In the genomic region with DNA sequence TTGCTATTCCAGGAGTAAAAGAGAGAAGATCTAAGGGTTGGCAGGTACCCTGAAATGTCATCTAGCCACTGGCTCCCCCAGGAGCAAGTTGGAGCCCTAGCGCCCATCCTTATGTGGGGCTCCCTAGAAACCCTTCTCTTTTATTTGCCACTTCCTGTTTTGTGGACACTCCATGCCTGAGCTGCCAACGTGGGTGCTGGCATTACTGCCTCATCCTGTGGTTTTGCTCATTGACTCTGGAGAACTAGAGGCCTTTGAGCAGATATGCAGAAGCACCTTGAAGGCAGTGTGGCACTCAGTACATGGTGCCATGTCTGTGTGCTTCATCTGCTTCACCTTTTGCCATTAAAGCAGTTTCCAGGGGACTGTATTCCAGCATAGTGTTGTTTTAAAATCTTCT, we compare ENCODE assay signal across 9 cellular contexts. TPM values are rescaled to one million over a fixed set of nuclear protein-coding genes. Genes with fewer than 3 reads are reported as not detected.
A peak's percentile ranks its signal among the peaks of the same experiment; 100 is the strongest.
DNase-seq lines count a peak whose midpoint lies in the region; ATAC-seq and TF ChIP-seq lines count a peak whose summit lies in the region.
"Had no signal": no experiment of that assay in that cellular context is flagged by ENCODE, and none has a peak within 500 bp of the region (broad histone marks: within the 10 kb centered on the region; RNA-seq: fewer than 3 reads in every experiment).

No MANE protein-coding gene starts in this region.

- no peak for DNase-seq in AG04450 (ENCODE audit: low read depth, low spot score)
- DNase-seq in KBM-7, result peak; percentile 75
- DNase-seq in activated CD4-positive, alpha-beta T cell treated with anti-CD3 and anti-CD28 coated beads, Interleukin-2, amount 50 U/mL, for 48 hours, result peak; percentile 48 to 60
- DNase-seq in left lobe of liver (ENCODE audit: low spot score), result no peak
- DNase-seq in GM13976 (ENCODE audit: low spot score), result no peak
- DNase-seq in NCI-H345 treated with DMSO at 0.1 percent for 48 hours (lab: John Stamatoyannopoulos, UW; ENCODE audit: unreplicated experiment), result no peak
- DNase-seq in epidermal melanocyte (ENCODE audit: insufficient read length, low spot score), result no peak

- TF ChIP-seq CTCF in AG04450 (IDR thresholded peaks at IDR 0.05; ENCODE audit: low read depth, low read length), result no peak
- TF ChIP-seq CTCF in GM13976 (IDR thresholded peaks at IDR 0.05; ENCODE audit: borderline replicate concordance, control extremely low read depth, extremely low read depth, insufficient read depth, missing control alignments), result no peak

- no peaks in the 10 kb centered on the region for H3K9me3 ChIP-seq in AG04450 (ENCODE audit: control insufficient read depth, insufficient read depth, low read length)

- peak overlapping the region; percentile 58 for H3K27ac ChIP-seq in AG04450 (ENCODE audit: low read depth, low read length)
- H3K27ac ChIP-seq: SK-N-MC had no signal

- POLR2A ChIA-PET in AG04450 (lab: Yijun Ruan, JAX), result interaction anchor here (2.3 kb wide), 1 partner anchor 73 kb away, joined by 10 read pairs; the partner anchor contains the start of gene ARL8B

- peak; percentile 25 for ATAC-seq in left lobe of liver
- ATAC-seq in GM18867 (IDR thresholded peaks at IDR 0.05; ENCODE audit: unreplicated experiment), result no peak

- no peaks in the 10 kb centered on the region for H3K27me3 ChIP-seq in AG04450 (ENCODE audit: control insufficient read depth, insufficient read depth, low read length)

- no peak overlapping the region for H3K4me3 ChIP-seq in AG04450 (ENCODE audit: low read depth, low read length)
- H3K4me3 ChIP-seq: SK-N-MC had no signal

- CTCF ChIA-PET in AG04450 (lab: Charles Lee), result no interaction called here

- in situ Hi-C loops in KBM-7 (cut with MboI; ENCODE audit: low pct_unique_long_range_greater_than_20kb, low sequenced_read_pairs) (no loop called here), GM13976 (cut with MboI; ENCODE audit: low sequenced_read_pairs, unreplicated experiment) (loop anchor here (5.0 kb wide), 1 partner anchor 58 kb away; no protein-coding TSS in a partner anchor)

RNA-seq across cellular contexts. Expression of gene EDEM1, which starts 8.1 kb away (rescaled TPM):
- 36.0 and 42.5 TPM in 2 replicates for polyA plus RNA-seq in AG04450 (2011; rRNA removed)
- polyA minus RNA-seq in AG04450 (2011; rRNA and poly(A)+ RNA removed), result 47.1 and 50.6 TPM in 2 replicates
- total RNA-seq in left lobe of liver, result 81.1 TPM

Comparison
In these comparisons a context has a peak if more than half of its experiments do, and no peak if none do; other contexts are left out.
1. DNase-seq: peak in KBM-7 (single experiment) and activated CD4-positive, alpha-beta T cell treated with anti-CD3 and anti-CD28 coated beads, Interleukin-2, amount 50 U/mL, for 48 hours (2 of 2); none in AG04450 (single experiment), left lobe of liver (single experiment), GM13976 (single experiment), NCI-H345 treated with DMSO at 0.1 percent for 48 hours (single experiment) and epidermal melanocyte (single experiment).